Comparison of ENCODE assay signal across 20 cellular contexts in the genomic region with DNA sequence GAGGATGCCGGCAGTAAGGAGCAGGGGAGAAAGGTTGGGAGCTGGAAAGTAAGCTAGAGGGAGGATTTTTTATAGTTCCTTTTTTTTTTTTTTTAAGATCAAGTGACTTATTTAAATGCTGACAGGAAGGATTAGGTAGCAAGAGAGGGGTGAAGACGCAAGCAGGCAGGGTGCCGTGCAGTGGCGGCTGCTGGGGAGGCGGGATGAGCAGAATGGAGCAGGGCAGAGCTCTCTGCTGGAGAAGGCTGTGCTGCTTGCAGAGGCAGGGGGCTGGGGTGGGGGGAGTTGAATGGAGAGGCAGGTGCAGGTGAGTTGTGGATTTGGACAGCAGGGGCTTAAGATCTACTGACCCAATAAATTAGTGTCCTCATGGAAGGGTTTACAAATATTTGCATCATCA. TPM values are rescaled to one million over a fixed set of nuclear protein-coding genes. Genes with fewer than 3 reads are reported as not detected.
A peak's percentile ranks its signal among the peaks of the same experiment; 100 is the strongest.
DNase-seq lines count a peak whose midpoint lies in the region; FAIRE-seq and TF ChIP-seq lines count a peak whose summit lies in the region.
"Had no signal": no experiment of that assay in that cellular context is flagged by ENCODE, and none has a peak within 500 bp of the region (broad histone marks: within the 10 kb centered on the region; RNA-seq: fewer than 3 reads in every experiment).

No MANE protein-coding gene starts in this region.

- H3K27ac Mint-ChIP-seq in endodermal cell (no peak overlapping the region), immature natural killer cell (no peak overlapping the region)
- H3K27ac Mint-ChIP-seq: CD8-positive, alpha-beta T cell had no signal

- H3K4me3 Mint-ChIP-seq in endodermal cell: no peak overlapping the region
- H3K4me3 Mint-ChIP-seq in immature natural killer cell: no peak overlapping the region
- H3K4me3 Mint-ChIP-seq: CD8-positive, alpha-beta T cell had no signal

- DNase-seq in A673 (ENCODE audit: low spot score) (peak; percentile 12), KBM-7 (peak; percentile 4), endodermal cell (peak; percentile 66), left kidney (ENCODE audit: low read depth, low spot score) (peak; percentile 48), activated gamma-delta T cell treated with Interleukin-2 at 50 U/mL for 16 hours (no peak), urothelium cell line (ENCODE audit: low spot score) (no peak), immature natural killer cell (no peak)
- no peak for DNase-seq in effector CD8-positive, alpha-beta T cell (lab: John Stamatoyannopoulos, UW)
- DNase-seq: BE2C; CD8-positive, alpha-beta T cell; COR-L47; DND-41; GDM1; GOT3 had no signal

- H3K27ac ChIP-seq in A673 (ENCODE audit: low read depth, low read length, poor library complexity, severe bottlenecking) (no peak overlapping the region), endodermal cell (ENCODE audit: low read depth, low read length) (no peak overlapping the region)
- H3K27ac ChIP-seq: C4-2B, HL-60 had no signal

- peaks cover 8% of the 10 kb centered on the region for H3K4me1 Mint-ChIP-seq in endodermal cell
- no peaks in the 10 kb centered on the region for H3K4me1 Mint-ChIP-seq in immature natural killer cell

- H3K36me3 ChIP-seq in A673 (ENCODE audit: insufficient read depth, low read length, poor library complexity, severe bottlenecking) (no peaks in the 10 kb centered on the region), endodermal cell (ENCODE audit: control insufficient read depth, insufficient read depth, low read length) (no peaks in the 10 kb centered on the region)
- H3K36me3 ChIP-seq: BE2C had no signal

- H3K4me1 ChIP-seq in A673 (ENCODE audit: insufficient read depth, low read length, poor library complexity, severe bottlenecking) (no peaks in the 10 kb centered on the region), endodermal cell (ENCODE audit: control insufficient read depth, insufficient read depth, low read length) (no peaks in the 10 kb centered on the region)
- H3K4me1 ChIP-seq: BE2C had no signal

- no peaks in the 10 kb centered on the region for H3K36me3 Mint-ChIP-seq in endodermal cell (ENCODE audit: low read depth)
- no peaks in the 10 kb centered on the region for H3K36me3 Mint-ChIP-seq in immature natural killer cell
- H3K36me3 Mint-ChIP-seq: CD8-positive, alpha-beta T cell had no signal

- H3K9me3 Mint-ChIP-seq in endodermal cell: no peaks in the 10 kb centered on the region
- H3K9me3 Mint-ChIP-seq in immature natural killer cell: peaks cover 0 to 2% (median 0%) of the 10 kb centered on the region in 6 donors
- H3K9me3 Mint-ChIP-seq: CD8-positive, alpha-beta T cell had no signal

- H3K9ac ChIP-seq in endodermal cell (ENCODE audit: extremely low read depth, low read length, poor library complexity, severe bottlenecking): no peak overlapping the region

- H3K9me3 ChIP-seq in A673 (ENCODE audit: low read depth, low read length, poor library complexity, severe bottlenecking): no peaks in the 10 kb centered on the region
- H3K9me3 ChIP-seq in endodermal cell (ENCODE audit: control insufficient read depth, low read length): no peaks in the 10 kb centered on the region
- H3K9me3 ChIP-seq: BE2C had no signal

- no TSS peak for BruUV-seq in A673 (replicated peaks; lab: Mats Ljungman, UMichigan)

- no peak overlapping the region for H3K4me3 ChIP-seq in A673 (ENCODE audit: low read depth, low read length, poor library complexity, severe bottlenecking)
- H3K4me3 ChIP-seq in endodermal cell (ENCODE audit: low read length): no peak overlapping the region

- FAIRE-seq in urothelium cell line (lab: Jason Lieb, UNC): no peak
- FAIRE-seq: D721Med, GM12892 had no signal

- H3K27me3 Mint-ChIP-seq in endodermal cell (ENCODE audit: insufficient read depth) (no peaks in the 10 kb centered on the region), immature natural killer cell (ENCODE audit: low read depth in 3 of 3) (peaks cover 0 to 9% (median 0%) of the 10 kb centered on the region in 3 donors)

- in situ Hi-C loops in KBM-7 (cut with MboI; ENCODE audit: low pct_unique_long_range_greater_than_20kb, low sequenced_read_pairs): no loop called here

- TF ChIP-seq CTCF in A673 (conservative IDR thresholded peaks at IDR 0.05; ENCODE audit: low read depth, low read length) (no peak), endodermal cell (conservative IDR thresholded peaks at IDR 0.05) (no peak)

- intact Hi-C loops in A673 (cut with micrococcal nuclease; ENCODE audit: unreplicated experiment): no loop called here

- CTCF ChIA-PET in A673 (lab: Charles Lee): no interaction called here

- POLR2A ChIA-PET in A673 (lab: Charles Lee; ENCODE audit: low non-redundant PET): no interaction called here

- H3K27me3 ChIP-seq in A673 (replicated peaks; ENCODE audit: insufficient read depth, low read depth, low read length, poor library complexity) (peaks cover 43% of the 10 kb centered on the region), endodermal cell (ENCODE audit: control insufficient read depth, insufficient read depth, low read length, poor library complexity, severe bottlenecking) (peaks cover 6% of the 10 kb centered on the region)
- H3K27me3 ChIP-seq: BE2C had no signal

- 49 to 94% methylated on average over 2 to 5 of the region's 5 CpGs for WGBS in endodermal cell (ENCODE audit: insufficient coverage in 1 of 2, insufficient read length in 1 of 2), 2 experiments

RNA-seq across cellular contexts. Expression of gene SMIM32, which starts 35.4 kb away (rescaled TPM):
- not detected in 2 replicates for total RNA-seq in A673 (2021)
- under 1 TPM; 0.15 to 0.20 TPM for total RNA-seq in endodermal cell
- polyA plus RNA-seq in endodermal cell (2013, experiment 1 of 2): 0.75 TPM
- polyA plus RNA-seq in endodermal cell (2013, experiment 2 of 2): 0.62 TPM
- not detected for polyA plus RNA-seq in immature natural killer cell
- total RNA-seq: A172; CD8-positive, alpha-beta T cell had no signal
- polyA plus RNA-seq: AG04450 had no signal

Comparison
In these comparisons a context has a peak if more than half of its experiments do, and no peak if none do; other contexts are left out.
1. DNase-seq: peak in A673 (single experiment), KBM-7 (single experiment), endodermal cell (single experiment) and left kidney (single experiment); none in activated gamma-delta T cell treated with Interleukin-2 at 50 U/mL for 16 hours (single experiment), effector CD8-positive, alpha-beta T cell (single experiment), urothelium cell line (single experiment) and immature natural killer cell (0 of 3).